In genomic region chr1:178659789-178660208, GRCh38 we compare ENCODE assay signal across 15 cellular contexts.
DNase-seq lines count a peak whose midpoint lies in the region; ATAC-seq and TF ChIP-seq lines count a peak whose summit lies in the region.
"Had no signal": no experiment of that assay in that cellular context is flagged by ENCODE, and none has a peak within 500 bp of the region (broad histone marks: within the 10 kb centered on the region; RNA-seq: fewer than 3 reads in every experiment).

No MANE protein-coding gene starts in this region.

- in situ Hi-C loops in mammary epithelial cell (cut with MboI; ENCODE audit: low sequenced_read_pairs in 2 of 2), result no loop called here

- H3K27me3 ChIP-seq in neural cell (ENCODE audit: insufficient read depth, low read depth, low read length), result no peaks in the 10 kb centered on the region
- no peaks in the 10 kb centered on the region for H3K27me3 ChIP-seq in mammary epithelial cell (ENCODE audit: insufficient read depth, low read length)
- H3K27me3 ChIP-seq: gastroesophageal sphincter had no signal

- no peaks in the 10 kb centered on the region for H3K9me2 ChIP-seq in neural cell (ENCODE audit: insufficient read depth, low read length)

- peak; percentile 16 for TF ChIP-seq EP300 in neural cell (conservative IDR thresholded peaks at IDR 0.05; ENCODE audit: poor library complexity, severe bottlenecking)

- H3K4me3 ChIP-seq in neural cell (ENCODE audit: low read length) (no peak overlapping the region), mammary epithelial cell (replicated peaks in 1 of 3; ENCODE audit: insufficient read depth in 1 of 3, low read depth in 2 of 3, low read length in 3 of 3) (no peak overlapping the region)
- H3K4me3 ChIP-seq: gastroesophageal sphincter, lung had no signal

- WGBS in mammary epithelial cell (ENCODE audit: low coverage, missing lambda C conversion rate), result 89% methylated on average over 4 of the region's 4 CpGs

- H3K9ac ChIP-seq in neural cell (ENCODE audit: low read length) (no peak overlapping the region), mammary epithelial cell (ENCODE audit: insufficient read depth, low read length) (no peak overlapping the region)

- TF ChIP-seq RAD21 in neural cell (conservative IDR thresholded peaks at IDR 0.05), result no peak

- intact Hi-C loops in mammary epithelial cell (cut with micrococcal nuclease), result no loop called here

- no peaks in the 10 kb centered on the region for H3F3A ChIP-seq in neural cell (ENCODE audit: insufficient read depth, low read length, poor library complexity, severe bottlenecking)

- dilution Hi-C loops in mammary epithelial cell (cut with HindIII; ENCODE audit: low sequenced_read_pairs), result no loop called here

- H3K27ac Mint-ChIP-seq in T-helper 17 cell, result no peak overlapping the region
- H3K27ac Mint-ChIP-seq: activated naive CD4-positive, alpha-beta T cell treated with anti-CD3 and anti-CD28 coated beads for 36 hours had no signal

- H3K36me3 Mint-ChIP-seq in T-helper 17 cell (ENCODE audit: low read depth), result peaks cover 3% of the 10 kb centered on the region

- TF ChIP-seq CTCF in neural cell (IDR thresholded peaks at IDR 0.05; ENCODE audit: poor library complexity, severe bottlenecking), result no peak
- TF ChIP-seq CTCF in mammary epithelial cell (conservative IDR thresholded peaks at IDR 0.05 in 1 of 2, IDR thresholded peaks at IDR 0.05 in 1 of 2; ENCODE audit: extremely low read depth in 1 of 2, insufficient read depth in 1 of 2, low read depth in 1 of 2, low read length in 2 of 2), result no peak

- H3K36me3 ChIP-seq in neural cell (ENCODE audit: insufficient read depth, low read length) (no peaks in the 10 kb centered on the region), mammary epithelial cell (ENCODE audit: insufficient read depth, low read length) (no peaks in the 10 kb centered on the region)
- H3K36me3 ChIP-seq: gastroesophageal sphincter had no signal

- no peak overlapping the region for H2AFZ ChIP-seq in neural cell (ENCODE audit: low read depth, low read length)
- H2AFZ ChIP-seq in mammary epithelial cell (ENCODE audit: low read depth, low read length), result no peak overlapping the region

- no peak overlapping the region for H3K27ac ChIP-seq in neural cell (ENCODE audit: low read length)
- no peak overlapping the region for H3K27ac ChIP-seq in caudate nucleus (ENCODE audit: low read depth, low read length)
- no peak overlapping the region for H3K27ac ChIP-seq in mammary epithelial cell (ENCODE audit: insufficient read depth, low read depth, low read length)
- H3K27ac ChIP-seq: gastroesophageal sphincter had no signal

- H3K4me2 ChIP-seq in neural cell (ENCODE audit: low read length) (no peak overlapping the region), mammary epithelial cell (ENCODE audit: insufficient read depth, low read depth, low read length) (no peak overlapping the region)

- CTCF ChIA-PET in mammary epithelial cell (lab: Charles Lee; ENCODE audit: low non-redundant PET), result no interaction called here

- no peaks in the 10 kb centered on the region for H3K9me3 ChIP-seq in neural cell (ENCODE audit: low read length)
- no peaks in the 10 kb centered on the region for H3K9me3 ChIP-seq in T-helper 17 cell (ENCODE audit: control insufficient read depth, low read length, poor library complexity, severe bottlenecking)
- H3K9me3 ChIP-seq in mammary epithelial cell (replicated peaks; ENCODE audit: insufficient read depth, low read length), result no peaks in the 10 kb centered on the region
- H3K9me3 ChIP-seq: gastroesophageal sphincter had no signal

- ATAC-seq in GM18907 (IDR thresholded peaks at IDR 0.05; ENCODE audit: unreplicated experiment) (peak; percentile 68), GM21723 (IDR thresholded peaks at IDR 0.05; ENCODE audit: unreplicated experiment) (peak; percentile 77), HG03196 (IDR thresholded peaks at IDR 0.05; ENCODE audit: unreplicated experiment) (peak; percentile 45), T-helper 17 cell (no peak)
- ATAC-seq: gastroesophageal sphincter had no signal

- H3K4me1 ChIP-seq in mammary epithelial cell (ENCODE audit: insufficient read depth, low read length), result peaks cover 7% of the 10 kb centered on the region
- H3K4me1 ChIP-seq: gastroesophageal sphincter had no signal

- H3K27me3 Mint-ChIP-seq in T-helper 17 cell, result peaks cover 27% of the 10 kb centered on the region

- BruUV-seq in mammary epithelial cell (replicated peaks; lab: Mats Ljungman, UMichigan), result no TSS peak

- H3K4me1 Mint-ChIP-seq in T-helper 17 cell, result no peaks in the 10 kb centered on the region

- no peaks in the 10 kb centered on the region for H4K20me1 ChIP-seq in neural cell (ENCODE audit: insufficient read depth)
- H4K20me1 ChIP-seq in mammary epithelial cell (ENCODE audit: insufficient read depth, low read length), result no peaks in the 10 kb centered on the region

- DNase-seq in T-helper 17 cell (no peak), caudate nucleus (lab: John Stamatoyannopoulos, UW) (no peak), mammary epithelial cell (no peak)
- DNase-seq: activated CD4-positive, alpha-beta T cell treated with anti-CD3 and anti-CD28 coated beads for 4 hours; activated naive CD4-positive, alpha-beta T cell treated with anti-CD3 and anti-CD28 coated beads for 36 hours; cortex of kidney; GOT3; retina; SHP77 had no signal

- H3K79me2 ChIP-seq in neural cell (replicated peaks; ENCODE audit: insufficient read depth, low read length), result no peaks in the 10 kb centered on the region
- no peaks in the 10 kb centered on the region for H3K79me2 ChIP-seq in mammary epithelial cell (ENCODE audit: insufficient read depth, low read length)

- no peak overlapping the region for H3K4me3 Mint-ChIP-seq in T-helper 17 cell
- H3K4me3 Mint-ChIP-seq: activated naive CD4-positive, alpha-beta T cell treated with anti-CD3 and anti-CD28 coated beads for 36 hours had no signal

TF ChIP-seq in neural cell, 6 proteins besides CTCF, POLR2A, EP300 and RAD21:
- no peak for TF ChIP-seq TAF1 (IDR thresholded peaks at IDR 0.05; ENCODE audit: low read depth)
- TF ChIP-seq POLR2AphosphoS5 (IDR thresholded peaks at IDR 0.05), result no peak
- TF ChIP-seq SMC3 (conservative IDR thresholded peaks at IDR 0.05; ENCODE audit: poor library complexity), result no peak
- no peak for TF ChIP-seq MXI1 (conservative IDR thresholded peaks at IDR 0.05; ENCODE audit: poor library complexity, severe bottlenecking)
- TF ChIP-seq, protein P1, sequence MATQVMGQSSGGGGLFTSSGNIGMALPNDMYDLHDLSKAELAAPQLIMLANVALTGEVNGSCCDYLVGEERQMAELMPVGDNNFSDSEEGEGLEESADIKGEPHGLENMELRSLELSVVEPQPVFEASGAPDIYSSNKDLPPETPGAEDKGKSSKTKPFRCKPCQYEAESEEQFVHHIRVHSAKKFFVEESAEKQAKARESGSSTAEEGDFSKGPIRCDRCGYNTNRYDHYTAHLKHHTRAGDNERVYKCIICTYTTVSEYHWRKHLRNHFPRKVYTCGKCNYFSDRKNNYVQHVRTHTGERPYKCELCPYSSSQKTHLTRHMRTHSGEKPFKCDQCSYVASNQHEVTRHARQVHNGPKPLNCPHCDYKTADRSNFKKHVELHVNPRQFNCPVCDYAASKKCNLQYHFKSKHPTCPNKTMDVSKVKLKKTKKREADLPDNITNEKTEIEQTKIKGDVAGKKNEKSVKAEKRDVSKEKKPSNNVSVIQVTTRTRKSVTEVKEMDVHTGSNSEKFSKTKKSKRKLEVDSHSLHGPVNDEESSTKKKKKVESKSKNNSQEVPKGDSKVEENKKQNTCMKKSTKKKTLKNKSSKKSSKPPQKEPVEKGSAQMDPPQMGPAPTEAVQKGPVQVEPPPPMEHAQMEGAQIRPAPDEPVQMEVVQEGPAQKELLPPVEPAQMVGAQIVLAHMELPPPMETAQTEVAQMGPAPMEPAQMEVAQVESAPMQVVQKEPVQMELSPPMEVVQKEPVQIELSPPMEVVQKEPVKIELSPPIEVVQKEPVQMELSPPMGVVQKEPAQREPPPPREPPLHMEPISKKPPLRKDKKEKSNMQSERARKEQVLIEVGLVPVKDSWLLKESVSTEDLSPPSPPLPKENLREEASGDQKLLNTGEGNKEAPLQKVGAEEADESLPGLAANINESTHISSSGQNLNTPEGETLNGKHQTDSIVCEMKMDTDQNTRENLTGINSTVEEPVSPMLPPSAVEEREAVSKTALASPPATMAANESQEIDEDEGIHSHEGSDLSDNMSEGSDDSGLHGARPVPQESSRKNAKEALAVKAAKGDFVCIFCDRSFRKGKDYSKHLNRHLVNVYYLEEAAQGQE (IDR thresholded peaks at IDR 0.05; ENCODE audit: borderline replicate concordance), result no peak
- no peak for TF ChIP-seq EZH2 (IDR thresholded peaks at IDR 0.05; ENCODE audit: borderline replicate concordance, insufficient read depth, low read length, poor library complexity, severe bottlenecking)
